8 cellular contexts compared by ENCODE assay signal in genomic region chr2:61536723-61537581, GRCh38. TPM values are rescaled to one million over a fixed set of nuclear protein-coding genes. Genes with fewer than 3 reads are reported as not detected.
DNase-seq lines count a peak whose midpoint lies in the region; TF ChIP-seq lines count a peak whose summit lies in the region.

No MANE protein-coding gene starts in this region.

- no peaks in the 10 kb centered on the region for H3K36me3 ChIP-seq in ES-I3 (ENCODE audit: insufficient read depth, low read length)
- no peaks in the 10 kb centered on the region for H3K36me3 ChIP-seq in suprapubic skin

- H3K27ac ChIP-seq in suprapubic skin: peak overlapping the region; percentile 97

- H3K9me3 ChIP-seq in ES-I3 (ENCODE audit: control insufficient read depth, insufficient read depth, low read length) (no peaks in the 10 kb centered on the region), suprapubic skin (no peaks in the 10 kb centered on the region)

- H3K9ac ChIP-seq in ES-I3 (ENCODE audit: low read depth, low read length): peak overlapping the region; percentile 100

- TF ChIP-seq POLR2A in suprapubic skin (IDR thresholded peaks at IDR 0.05): peak in 1 of 2 donors; percentile 48

- under 1% methylated on average over 50 of the region's 60 CpGs for WGBS in suprapubic skin

- no peak for TF ChIP-seq CTCF in suprapubic skin (IDR thresholded peaks at IDR 0.05)

- no peaks in the 10 kb centered on the region for H3K27me3 ChIP-seq in suprapubic skin

- DNase-seq in H4 (ENCODE audit: low spot score) (peak; percentile 88), LoVo (ENCODE audit: low spot score) (peak; percentile 86), SK-MEL-5 (ENCODE audit: low read depth, low spot score) (peak; percentile 97), globus pallidus (ENCODE audit: low spot score) (peak; percentile 91), nucleus accumbens (lab: John Stamatoyannopoulos, UW) (peak in 55 of 56 donors; percentile 35 to 87 (median 77)), suprapubic skin (ENCODE audit: low spot score in 2 of 2) (peak; percentile 92 to 93)
- peak; percentile 83 for DNase-seq in activated naive CD4-positive, alpha-beta T cell treated with anti-CD3 and anti-CD28 coated beads, Interleukin-2, amount 50 U/mL, for 16 hours

- no peaks in the 10 kb centered on the region for H3K4me1 ChIP-seq in ES-I3 (ENCODE audit: insufficient read depth, low read length)
- peaks cover 30% of the 10 kb centered on the region for H3K4me1 ChIP-seq in suprapubic skin

- TF ChIP-seq EP300 in suprapubic skin (IDR thresholded peaks at IDR 0.05): no peak

- H3K4me3 ChIP-seq in suprapubic skin: peak overlapping the region; percentile 70

- in situ Hi-C loops in SK-MEL-5 (cut with HindIII; ENCODE audit: low pct_unique_long_range_greater_than_20kb, low sequenced_read_pairs): no loop called here

RNA-seq across cellular contexts. Expression of gene XPO1, which starts 1.2 kb away (rescaled TPM):
- 117 and 122 TPM in 2 replicates for total RNA-seq in H4 (2014; rRNA removed; shearing (Covaris generic))
- 206 and 210 TPM in 2 replicates for total RNA-seq in SK-MEL-5 (2014; rRNA removed; shearing (Covaris generic))
- polyA plus RNA-seq in SK-MEL-5 (2015; cell fraction: cytosol; rRNA removed): 146 and 179 TPM in 2 replicates
- polyA plus RNA-seq in SK-MEL-5 (2015; cell fraction: nucleus; rRNA removed): 403 and 505 TPM in 2 replicates
- total RNA-seq in suprapubic skin: 100 to 1,000 TPM in 1 of 4 donors, 10 to 100 TPM in 3; 74.3 to 136 (median 82.7) TPM

Comparison
In these comparisons a context has a peak if more than half of its experiments do, and no peak if none do; other contexts are left out.
1. Peak in every context shown above with its lines: DNase-seq, H3K4me3 ChIP-seq and H3K27ac ChIP-seq.